15 cellular contexts compared by ENCODE assay signal in the genomic region with DNA sequence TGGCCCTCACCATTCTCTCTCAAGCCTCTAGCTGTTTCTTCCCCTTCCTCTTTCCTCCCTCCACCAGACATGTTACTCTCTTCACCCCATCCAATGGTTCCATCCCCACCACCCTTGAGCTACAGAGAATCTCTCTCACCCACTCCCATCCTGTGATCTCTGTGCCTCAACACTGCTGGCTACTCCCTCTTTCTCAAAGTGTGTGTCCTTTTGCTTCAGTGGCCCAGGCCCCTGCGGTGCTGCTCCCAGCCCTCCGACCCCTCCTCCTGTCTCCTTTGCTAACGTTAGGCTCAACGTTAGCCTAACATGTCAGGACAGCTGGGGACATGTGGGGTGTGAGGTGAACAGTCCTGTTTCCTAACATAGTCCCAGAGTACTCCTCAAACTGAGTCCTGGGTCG. TPM values are rescaled to one million over a fixed set of nuclear protein-coding genes. Genes with fewer than 3 reads are reported as not detected.
DNase-seq lines count a peak whose midpoint lies in the region; TF ChIP-seq lines count a peak whose summit lies in the region.
"Had no signal": no experiment of that assay in that cellular context is flagged by ENCODE, and none has a peak within 500 bp of the region (broad histone marks: within the 10 kb centered on the region; RNA-seq: fewer than 3 reads in every experiment).

No MANE protein-coding gene starts in this region.

- no peak overlapping the region for H3K4me3 Mint-ChIP-seq in activated CD4-positive, alpha-beta memory T cell treated with anti-CD3 and anti-CD28 coated beads for 36 hours
- H3K4me3 Mint-ChIP-seq in activated CD4-positive, alpha-beta memory T cell treated with anti-CD3 and anti-CD28 coated beads, Interleukin-2, amount 10 ng/mL, durations not matched to agents 7 days and 5 days = no peak overlapping the region
- H3K4me3 Mint-ChIP-seq: activated T-cell treated with anti-CD3 and anti-CD28 coated beads, Interleukin-2, amount 50 U/mL, for 72 hours; IgD-negative memory B cell; T-helper 1 cell treated with Interleukin-12 subunit alpha and Interleukin-12 subunit beta and Interleukin-4 antibody, amounts not matched to agents 30 μg/mL and 1 μg/mL, for 36 hours had no signal

- CTCF ChIA-PET in activated CD4-positive, alpha-beta memory T cell treated with anti-CD3 and anti-CD28 coated beads for 36 hours (lab: Charles Lee) = interaction anchor here (0.7 to 2.3 kb wide), 22 partner anchors 9 to 282 kb away, joined by 3 to 18 read pairs (median 4); partner anchors contain the start of genes DXO, EHMT2, LSM2 and LY6G5C
- CTCF ChIA-PET in activated CD4-positive, alpha-beta memory T cell treated with anti-CD3 and anti-CD28 coated beads, Interleukin-2, amount 10 ng/mL, durations not matched to agents 7 days and 5 days (lab: Charles Lee) = interaction anchor here (0.6 to 2.2 kb wide), 10 partner anchors 12 to 267 kb away, joined by 3 to 11 read pairs (median 4); partner anchors contain the start of genes DXO and ZBTB12

- H3K27ac Mint-ChIP-seq in activated CD4-positive, alpha-beta memory T cell treated with anti-CD3 and anti-CD28 coated beads for 36 hours = peak overlapping the region; percentile 20
- H3K27ac Mint-ChIP-seq in activated CD4-positive, alpha-beta memory T cell treated with anti-CD3 and anti-CD28 coated beads, Interleukin-2, amount 10 ng/mL, durations not matched to agents 7 days and 5 days = no peak overlapping the region
- H3K27ac Mint-ChIP-seq: T-helper 1 cell treated with Interleukin-12 subunit alpha and Interleukin-12 subunit beta and Interleukin-4 antibody, amounts not matched to agents 30 μg/mL and 1 μg/mL, for 36 hours had no signal

- peaks cover 23% of the 10 kb centered on the region for H3K36me3 Mint-ChIP-seq in activated CD4-positive, alpha-beta memory T cell treated with anti-CD3 and anti-CD28 coated beads for 36 hours
- peaks cover 43% of the 10 kb centered on the region for H3K36me3 Mint-ChIP-seq in activated CD4-positive, alpha-beta memory T cell treated with anti-CD3 and anti-CD28 coated beads, Interleukin-2, amount 10 ng/mL, durations not matched to agents 7 days and 5 days (ENCODE audit: low read depth)

- H3K9me3 ChIP-seq in esophagus muscularis mucosa (no peaks in the 10 kb centered on the region), sigmoid colon (no peaks in the 10 kb centered on the region), ascending aorta (no peaks in the 10 kb centered on the region)
- H3K9me3 ChIP-seq: HAP-1, heart right ventricle, upper lobe of left lung had no signal

- 65% methylated on average over 5 of the region's 5 CpGs for WGBS in esophagus muscularis mucosa
- WGBS in sigmoid colon, 2 donors = 79 to 85% methylated on average over 5 of the region's 5 CpGs

- H3K36me3 ChIP-seq in esophagus muscularis mucosa = peaks cover 40 to 71% (median 60%) of the 10 kb centered on the region in 4 donors
- H3K36me3 ChIP-seq in sigmoid colon = peaks cover 25 to 62% (median 42%) of the 10 kb centered on the region in 4 donors
- peaks cover 39 to 54% of the 10 kb centered on the region in 2 donors for H3K36me3 ChIP-seq in ascending aorta

- TF ChIP-seq EP300 in esophagus muscularis mucosa (IDR thresholded peaks at IDR 0.05) = no peak
- no peak for TF ChIP-seq EP300 in sigmoid colon (IDR thresholded peaks at IDR 0.05)

- H3K4me1 ChIP-seq in esophagus muscularis mucosa (peaks cover 5 to 21% (median 17%) of the 10 kb centered on the region in 4 donors), sigmoid colon (peaks cover 0 to 10% (median 6%) of the 10 kb centered on the region in 4 donors), ascending aorta (peaks cover 0 to 7% of the 10 kb centered on the region in 2 donors)

- peak overlapping the region; percentile 18 to 60 (median 36) for H3K27ac ChIP-seq in esophagus muscularis mucosa (replicated peaks in 1 of 4)
- peak overlapping the region in 3 of 4 donors; percentile 36 to 50 (median 47) for H3K27ac ChIP-seq in sigmoid colon
- H3K27ac ChIP-seq in ascending aorta = no peak overlapping the region

- H3K4me3 ChIP-seq in esophagus muscularis mucosa (no peak overlapping the region), sigmoid colon (no peak overlapping the region), ascending aorta (no peak overlapping the region)
- H3K4me3 ChIP-seq: coronary artery, GM12878, HAP-1, heart right ventricle, upper lobe of left lung had no signal

- TF ChIP-seq POLR2A in esophagus muscularis mucosa (IDR thresholded peaks at IDR 0.05; ENCODE audit: low read depth) = no peak
- no peak for TF ChIP-seq POLR2A in sigmoid colon (IDR thresholded peaks at IDR 0.05)

- no peaks in the 10 kb centered on the region for H3K27me3 ChIP-seq in esophagus muscularis mucosa
- no peaks in the 10 kb centered on the region for H3K27me3 ChIP-seq in sigmoid colon
- no peaks in the 10 kb centered on the region for H3K27me3 ChIP-seq in ascending aorta
- H3K27me3 ChIP-seq: heart right ventricle, upper lobe of left lung had no signal

- intact Hi-C loops in activated CD4-positive, alpha-beta memory T cell treated with anti-CD3 and anti-CD28 coated beads for 36 hours (cut with micrococcal nuclease) = loop anchor here (5.0 kb wide), 1 partner anchor 271 kb away; the partner anchor contains the start of gene LY6G5C
- intact Hi-C loops in esophagus muscularis mucosa (cut with DNase I) = loop anchor here (5.0 kb wide), 1 partner anchor 56 kb away; the partner anchor contains the start of gene EHMT2
- intact Hi-C loops in sigmoid colon (cut with DNase I) = loop anchor here (5.0 to 10.0 kb wide), 3 partner anchors 118 to 408 kb away; partner anchors contain the start of genes ATP6V1G2, DDX39B, LY6G5C and NFKBIL1
- intact Hi-C loops in ascending aorta (cut with DNase I) = loop anchor here (5.0 kb wide), 1 partner anchor 271 kb away; the partner anchor contains the start of gene LY6G5C

- DNase-seq in activated CD4-positive, alpha-beta memory T cell treated with anti-CD3 and anti-CD28 coated beads for 36 hours = no peak
- DNase-seq in activated CD4-positive, alpha-beta memory T cell treated with anti-CD3 and anti-CD28 coated beads, Interleukin-2, amount 10 ng/mL, durations not matched to agents 7 days and 5 days = no peak
- DNase-seq in esophagus muscularis mucosa (ENCODE audit: extremely low spot score) = no peak
- DNase-seq in sigmoid colon = no peak
- no peak for DNase-seq in kidney glomerular epithelial cell (lab: John Stamatoyannopoulos, UW)
- DNase-seq in ascending aorta (ENCODE audit: low spot score in 2 of 2) = no peak
- DNase-seq: NCI-H1048 had no signal

- H3K9me3 Mint-ChIP-seq in activated CD4-positive, alpha-beta memory T cell treated with anti-CD3 and anti-CD28 coated beads for 36 hours = no peaks in the 10 kb centered on the region
- no peaks in the 10 kb centered on the region for H3K9me3 Mint-ChIP-seq in activated CD4-positive, alpha-beta memory T cell treated with anti-CD3 and anti-CD28 coated beads, Interleukin-2, amount 10 ng/mL, durations not matched to agents 7 days and 5 days
- H3K9me3 Mint-ChIP-seq: activated T-cell treated with anti-CD3 and anti-CD28 coated beads, Interleukin-2, amount 50 U/mL, for 72 hours; IgD-negative memory B cell; T-helper 1 cell treated with Interleukin-12 subunit alpha and Interleukin-12 subunit beta and Interleukin-4 antibody, amounts not matched to agents 30 μg/mL and 1 μg/mL, for 36 hours had no signal

- POLR2A ChIA-PET in activated CD4-positive, alpha-beta memory T cell treated with anti-CD3 and anti-CD28 coated beads for 36 hours (lab: Charles Lee) = no interaction called here
- POLR2A ChIA-PET in activated CD4-positive, alpha-beta memory T cell treated with anti-CD3 and anti-CD28 coated beads, Interleukin-2, amount 10 ng/mL, durations not matched to agents 7 days and 5 days (lab: Charles Lee) = interaction anchor here (1.0 to 1.8 kb wide), 5 partner anchors 19 to 300 kb away, joined by 3 to 7 read pairs (median 3); partner anchors contain the start of genes BAG6 and DXO

- H3K4me1 Mint-ChIP-seq in activated CD4-positive, alpha-beta memory T cell treated with anti-CD3 and anti-CD28 coated beads for 36 hours (ENCODE audit: low read depth) = peaks cover 10% of the 10 kb centered on the region
- peaks cover 8% of the 10 kb centered on the region for H3K4me1 Mint-ChIP-seq in activated CD4-positive, alpha-beta memory T cell treated with anti-CD3 and anti-CD28 coated beads, Interleukin-2, amount 10 ng/mL, durations not matched to agents 7 days and 5 days

- H3K27me3 Mint-ChIP-seq in activated CD4-positive, alpha-beta memory T cell treated with anti-CD3 and anti-CD28 coated beads for 36 hours = no peaks in the 10 kb centered on the region
- H3K27me3 Mint-ChIP-seq in activated CD4-positive, alpha-beta memory T cell treated with anti-CD3 and anti-CD28 coated beads, Interleukin-2, amount 10 ng/mL, durations not matched to agents 7 days and 5 days = no peaks in the 10 kb centered on the region
- H3K27me3 Mint-ChIP-seq: IgD-negative memory B cell had no signal

- TF ChIP-seq CTCF in esophagus muscularis mucosa (IDR thresholded peaks at IDR 0.05) (no peak), sigmoid colon (IDR thresholded peaks at IDR 0.05) (no peak), ascending aorta (IDR thresholded peaks at IDR 0.05) (no peak)

RNA-seq across cellular contexts. Expression of gene NELFE, which starts 5.9 kb away (rescaled TPM):
- total RNA-seq in activated CD4-positive, alpha-beta memory T cell treated with anti-CD3 and anti-CD28 coated beads for 36 hours = 10 to 100 TPM; 87.1 to 89.0 TPM
- total RNA-seq in activated CD4-positive, alpha-beta memory T cell treated with anti-CD3 and anti-CD28 coated beads, Interleukin-2, amount 10 ng/mL, durations not matched to agents 7 days and 5 days = 10 to 100 TPM; 69.6 to 70.6 TPM
- total RNA-seq in esophagus muscularis mucosa (10 to 100 TPM; 79.3 to 81.7 (median 81.1) TPM), sigmoid colon (10 to 100 TPM; 60.1 to 96.9 (median 75.8) TPM), ascending aorta (208 TPM)
- 10 to 100 TPM; 52.5 to 73.5 (median 58.9) TPM for polyA plus RNA-seq in sigmoid colon

RNA-seq across cellular contexts. Expression of gene SKIC2, which starts 6.1 kb away (rescaled TPM):
- total RNA-seq in activated CD4-positive, alpha-beta memory T cell treated with anti-CD3 and anti-CD28 coated beads for 36 hours = 100 to 1,000 TPM in 1 of 2 experiments, 10 to 100 TPM in 1; 95.7 to 101 TPM
- 10 to 100 TPM; 69.4 to 74.2 TPM for total RNA-seq in activated CD4-positive, alpha-beta memory T cell treated with anti-CD3 and anti-CD28 coated beads, Interleukin-2, amount 10 ng/mL, durations not matched to agents 7 days and 5 days
- total RNA-seq in esophagus muscularis mucosa (10 to 100 TPM; 23.3 to 33.2 (median 28.5) TPM), sigmoid colon (10 to 100 TPM; 22.1 to 73.4 (median 33.4) TPM), ascending aorta (77.4 TPM)
- polyA plus RNA-seq in sigmoid colon = 10 to 100 TPM; 25.0 to 68.2 (median 30.6) TPM

RNA-seq across cellular contexts. Expression of gene CFB, which starts 7.0 kb away (rescaled TPM):
- under 1 TPM; 0.76 to 0.82 TPM for total RNA-seq in activated CD4-positive, alpha-beta memory T cell treated with anti-CD3 and anti-CD28 coated beads for 36 hours
- under 1 TPM; 0.58 to 0.60 TPM for total RNA-seq in activated CD4-positive, alpha-beta memory T cell treated with anti-CD3 and anti-CD28 coated beads, Interleukin-2, amount 10 ng/mL, durations not matched to agents 7 days and 5 days
- total RNA-seq in esophagus muscularis mucosa (10 to 100 TPM; 11.6 to 28.7 (median 12.7) TPM), sigmoid colon (10 to 100 TPM; 14.3 to 40.0 (median 28.7) TPM), ascending aorta (132 TPM)
- polyA plus RNA-seq in sigmoid colon = 100 to 1,000 TPM in 1 of 3 donors, 1 to 10 TPM in 2; 3.6 to 118 (median 9.5) TPM
- polyA plus RNA-seq: IgD-negative memory B cell had no signal

RNA-seq across cellular contexts. Expression of gene DXO, which starts 19.0 kb away (rescaled TPM):
- total RNA-seq in activated CD4-positive, alpha-beta memory T cell treated with anti-CD3 and anti-CD28 coated beads for 36 hours = 10 to 100 TPM; 10.8 to 12.3 TPM
- total RNA-seq in activated CD4-positive, alpha-beta memory T cell treated with anti-CD3 and anti-CD28 coated beads, Interleukin-2, amount 10 ng/mL, durations not matched to agents 7 days and 5 days = 10 to 100 TPM; 16.7 to 17.5 TPM
- 10 to 100 TPM; 12.9 to 18.4 (median 15.9) TPM for total RNA-seq in esophagus muscularis mucosa
- 10 to 100 TPM; 11.4 to 22.7 (median 18.3) TPM for total RNA-seq in sigmoid colon
- polyA plus RNA-seq in sigmoid colon = 10 to 100 TPM in 1 of 3 donors, 1 to 10 TPM in 2; 8.4 to 17.3 (median 9.9) TPM
- 18.0 TPM for total RNA-seq in ascending aorta

RNA-seq across cellular contexts. Expression of gene C2, which starts 25.4 kb away (rescaled TPM):
- total RNA-seq in activated CD4-positive, alpha-beta memory T cell treated with anti-CD3 and anti-CD28 coated beads for 36 hours = 1 to 10 TPM in 1 of 2 experiments, under 1 TPM in 1; 0.97 to 1.0 TPM
- total RNA-seq in activated CD4-positive, alpha-beta memory T cell treated with anti-CD3 and anti-CD28 coated beads, Interleukin-2, amount 10 ng/mL, durations not matched to agents 7 days and 5 days = 1 to 10 TPM in 1 of 2 experiments, under 1 TPM in 1; 0.45 to 1.0 TPM
- total RNA-seq in esophagus muscularis mucosa (10 to 100 TPM in 3 of 4 donors, 1 to 10 TPM in 1; 10.0 to 15.4 (median 12.6) TPM), sigmoid colon (10 to 100 TPM in 3 of 4 donors, 1 to 10 TPM in 1; 4.9 to 17.7 (median 13.6) TPM), ascending aorta (18.6 TPM)
- polyA plus RNA-seq in sigmoid colon = 10 to 100 TPM; 10.2 to 39.2 (median 23.1) TPM
- polyA plus RNA-seq: IgD-negative memory B cell had no signal

Comparison
In these comparisons a context has a peak if more than half of its experiments do, and no peak if none do; other contexts are left out.
1. H3K27ac ChIP-seq: peak in esophagus muscularis mucosa (4 of 4) and sigmoid colon (3 of 4); none in ascending aorta (0 of 2).
2. RNA of gene CFB, which starts 7.0 kb away (total RNA-seq): 132 TPM in ascending aorta (single experiment), 14.3 to 40.0 TPM in sigmoid colon and 11.6 to 28.7 TPM in esophagus muscularis mucosa; 0.76 to 0.82 TPM in activated CD4-positive, alpha-beta memory T cell treated with anti-CD3 and anti-CD28 coated beads for 36 hours and 0.58 to 0.60 TPM in activated CD4-positive, alpha-beta memory T cell treated with anti-CD3 and anti-CD28 coated beads, Interleukin-2, amount 10 ng/mL, durations not matched to agents 7 days and 5 days; every median in the first group is over 4 times any median in the second.